8 cellular contexts compared by ENCODE assay signal in genomic region chr7:136086712-136087111, GRCh38.
DNase-seq lines count a peak whose midpoint lies in the region; ATAC-seq lines count a peak whose summit lies in the region.

No MANE protein-coding gene starts in this region.

- DNase-seq in activated T-cell treated with anti-CD3 and anti-CD28 coated beads, Interleukin-2, amount 50 U/mL, for 4 hours, result no peak
- DNase-seq in activated T-cell treated with anti-CD3 and anti-CD28 coated beads for 4 hours (no peak), NCI-H226 (peak; percentile 90), kidney glomerular epithelial cell (lab: John Stamatoyannopoulos, UW) (peak; percentile 88), mesenteric fat pad (ENCODE audit: low spot score) (no peak)
- DNase-seq in central memory CD4-positive, alpha-beta T cell, result peak; percentile 15
- DNase-seq in stimulated activated naive CD8-positive, alpha-beta T cell treated with anti-CD3 and anti-CD28 coated beads, Interleukin-15, Interleukin-2, amounts not matched to agents 100 U/mL and 50 U/mL, for 24 hours, result no peak

- no peaks in the 10 kb centered on the region for H3K4me1 Mint-ChIP-seq in activated T-cell treated with anti-CD3 and anti-CD28 coated beads, Interleukin-2, amount 50 U/mL, for 4 hours (ENCODE audit: low read depth)

- H3K4me3 Mint-ChIP-seq in activated T-cell treated with anti-CD3 and anti-CD28 coated beads, Interleukin-2, amount 50 U/mL, for 4 hours, result peak overlapping the region; percentile 47

- H3K9me3 Mint-ChIP-seq in activated T-cell treated with anti-CD3 and anti-CD28 coated beads, Interleukin-2, amount 50 U/mL, for 4 hours, result peaks cover 6% of the 10 kb centered on the region

- ATAC-seq in activated T-cell treated with anti-CD3 and anti-CD28 coated beads, Interleukin-2, amount 50 U/mL, for 4 hours, result peak; percentile 69 to 70
- peak; percentile 92 for ATAC-seq in HG02678 (IDR thresholded peaks at IDR 0.05; ENCODE audit: unreplicated experiment)
- ATAC-seq in stimulated activated naive CD8-positive, alpha-beta T cell treated with anti-CD3 and anti-CD28 coated beads, Interleukin-15, Interleukin-2, amounts not matched to agents 100 U/mL and 50 U/mL, for 24 hours, result peak; percentile 63

- H3K27me3 Mint-ChIP-seq in activated T-cell treated with anti-CD3 and anti-CD28 coated beads, Interleukin-2, amount 50 U/mL, for 4 hours (ENCODE audit: low read depth), result no peaks in the 10 kb centered on the region

- peaks cover 10% of the 10 kb centered on the region for H3K36me3 Mint-ChIP-seq in activated T-cell treated with anti-CD3 and anti-CD28 coated beads, Interleukin-2, amount 50 U/mL, for 4 hours (ENCODE audit: insufficient read depth)

Comparison
In these comparisons a context has a peak if more than half of its experiments do, and no peak if none do; other contexts are left out.
1. DNase-seq: peak in NCI-H226 (single experiment), central memory CD4-positive, alpha-beta T cell (single experiment) and kidney glomerular epithelial cell (single experiment); none in activated T-cell treated with anti-CD3 and anti-CD28 coated beads, Interleukin-2, amount 50 U/mL, for 4 hours (single experiment), activated T-cell treated with anti-CD3 and anti-CD28 coated beads for 4 hours (single experiment), stimulated activated naive CD8-positive, alpha-beta T cell treated with anti-CD3 and anti-CD28 coated beads, Interleukin-15, Interleukin-2, amounts not matched to agents 100 U/mL and 50 U/mL, for 24 hours (single experiment) and mesenteric fat pad (single experiment).
2. Peak in every context shown above with its lines, with median percentiles within 50 percentile points of each other: ATAC-seq.